Comparison of ENCODE assay signal across 1 cellular context in genomic region chr19:58386166-58386575, GRCh38.
A peak's percentile ranks its signal among the peaks of the same experiment; 100 is the strongest.
TF ChIP-seq lines count a peak whose summit lies in the region.

No MANE protein-coding gene starts in this region.

TF ChIP-seq in K562, 482 proteins besides CTCF, POLR2A, EP300 and RAD21 (continued from another document and continues in another):
- TF ChIP-seq, protein P1, sequence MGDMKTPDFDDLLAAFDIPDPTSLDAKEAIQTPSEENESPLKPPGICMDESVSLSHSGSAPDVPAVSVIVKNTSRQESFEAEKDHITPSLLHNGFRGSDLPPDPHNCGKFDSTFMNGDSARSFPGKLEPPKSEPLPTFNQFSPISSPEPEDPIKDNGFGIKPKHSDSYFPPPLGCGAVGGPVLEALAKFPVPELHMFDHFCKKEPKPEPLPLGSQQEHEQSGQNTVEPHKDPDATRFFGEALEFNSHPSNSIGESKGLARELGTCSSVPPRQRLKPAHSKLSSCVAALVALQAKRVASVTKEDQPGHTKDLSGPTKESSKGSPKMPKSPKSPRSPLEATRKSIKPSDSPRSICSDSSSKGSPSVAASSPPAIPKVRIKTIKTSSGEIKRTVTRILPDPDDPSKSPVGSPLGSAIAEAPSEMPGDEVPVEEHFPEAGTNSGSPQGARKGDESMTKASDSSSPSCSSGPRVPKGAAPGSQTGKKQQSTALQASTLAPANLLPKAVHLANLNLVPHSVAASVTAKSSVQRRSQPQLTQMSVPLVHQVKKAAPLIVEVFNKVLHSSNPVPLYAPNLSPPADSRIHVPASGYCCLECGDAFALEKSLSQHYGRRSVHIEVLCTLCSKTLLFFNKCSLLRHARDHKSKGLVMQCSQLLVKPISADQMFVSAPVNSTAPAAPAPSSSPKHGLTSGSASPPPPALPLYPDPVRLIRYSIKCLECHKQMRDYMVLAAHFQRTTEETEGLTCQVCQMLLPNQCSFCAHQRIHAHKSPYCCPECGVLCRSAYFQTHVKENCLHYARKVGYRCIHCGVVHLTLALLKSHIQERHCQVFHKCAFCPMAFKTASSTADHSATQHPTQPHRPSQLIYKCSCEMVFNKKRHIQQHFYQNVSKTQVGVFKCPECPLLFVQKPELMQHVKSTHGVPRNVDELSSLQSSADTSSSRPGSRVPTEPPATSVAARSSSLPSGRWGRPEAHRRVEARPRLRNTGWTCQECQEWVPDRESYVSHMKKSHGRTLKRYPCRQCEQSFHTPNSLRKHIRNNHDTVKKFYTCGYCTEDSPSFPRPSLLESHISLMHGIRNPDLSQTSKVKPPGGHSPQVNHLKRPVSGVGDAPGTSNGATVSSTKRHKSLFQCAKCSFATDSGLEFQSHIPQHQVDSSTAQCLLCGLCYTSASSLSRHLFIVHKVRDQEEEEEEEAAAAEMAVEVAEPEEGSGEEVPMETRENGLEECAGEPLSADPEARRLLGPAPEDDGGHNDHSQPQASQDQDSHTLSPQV (IDR thresholded peaks at IDR 0.05), result no peak; the same call in 1 of the 2 replicates
- TF ChIP-seq ZNF140 (CRISPR knock-in tag; IDR thresholded peaks at IDR 0.05), result no peak
- no peak for TF ChIP-seq ZSCAN29 (IDR thresholded peaks at IDR 0.05)
- TF ChIP-seq NFIC (IDR thresholded peaks at IDR 0.05), result no peak
- no peak for TF ChIP-seq ZNF324 (CRISPR knock-in tag; IDR thresholded peaks at IDR 0.05)
- no peak for TF ChIP-seq NELFE (IDR thresholded peaks at IDR 0.05; ENCODE audit: insufficient read depth, insufficient read length)
- no peak for TF ChIP-seq POLR2G (IDR thresholded peaks at IDR 0.05; ENCODE audit: low read depth, low read length)
- TF ChIP-seq U2AF2 (optimal IDR thresholded peaks at IDR 0.05; ENCODE audit: low read depth, low read length), result no peak
- no peak for TF ChIP-seq ZBTB5 (IDR thresholded peaks at IDR 0.05)
- TF ChIP-seq GATA2 (CRISPR knock-in tag; IDR thresholded peaks at IDR 0.05), result peak; percentile 52
- TF ChIP-seq ELF4 (CRISPR knock-in tag; IDR thresholded peaks at IDR 0.05), result no peak
- TF ChIP-seq PPARD (CRISPR knock-in tag; IDR thresholded peaks at IDR 0.05), result no peak
- TF ChIP-seq TAF1 (IDR thresholded peaks at IDR 0.05; ENCODE audit: control insufficient read depth, extremely low read depth, insufficient read depth, low read length, severe bottlenecking), result no peak
- no peak for TF ChIP-seq ERF (CRISPR knock-in tag; IDR thresholded peaks at IDR 0.05)
- TF ChIP-seq PCBP1 (IDR thresholded peaks at IDR 0.05; ENCODE audit: low read depth, low read length, poor library complexity, severe bottlenecking), result no peak
- 0 out of 2 replicates have a peak, but pooled peaks have one; percentile 76 for TF ChIP-seq ZNF12 (CRISPR knock-in tag; IDR thresholded peaks at IDR 0.05)
- TF ChIP-seq IRF1 (CRISPR knock-in tag; IDR thresholded peaks at IDR 0.05; ENCODE audit: borderline replicate concordance), result no peak
- TF ChIP-seq JUN (IDR thresholded peaks at IDR 0.05; ENCODE audit: borderline replicate concordance, low read depth, low read length), result no peak
- no peak for TF ChIP-seq JUN (CRISPR knock-in tag; IDR thresholded peaks at IDR 0.05; ENCODE audit: borderline replicate concordance)
- TF ChIP-seq ZNF282 (CRISPR knock-in tag; IDR thresholded peaks at IDR 0.05), result no peak
- TF ChIP-seq, protein P2, sequence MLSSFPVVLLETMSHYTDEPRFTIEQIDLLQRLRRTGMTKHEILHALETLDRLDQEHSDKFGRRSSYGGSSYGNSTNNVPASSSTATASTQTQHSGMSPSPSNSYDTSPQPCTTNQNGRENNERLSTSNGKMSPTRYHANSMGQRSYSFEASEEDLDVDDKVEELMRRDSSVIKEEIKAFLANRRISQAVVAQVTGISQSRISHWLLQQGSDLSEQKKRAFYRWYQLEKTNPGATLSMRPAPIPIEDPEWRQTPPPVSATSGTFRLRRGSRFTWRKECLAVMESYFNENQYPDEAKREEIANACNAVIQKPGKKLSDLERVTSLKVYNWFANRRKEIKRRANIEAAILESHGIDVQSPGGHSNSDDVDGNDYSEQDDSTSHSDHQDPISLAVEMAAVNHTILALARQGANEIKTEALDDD (IDR thresholded peaks at IDR 0.05), result no peak
- TF ChIP-seq ARID1B (IDR thresholded peaks at IDR 0.05), result no peak
- TF ChIP-seq RUNX1 (IDR thresholded peaks at IDR 0.05; ENCODE audit: low read depth), result no peak
- no peak for TF ChIP-seq HDAC2 (IDR thresholded peaks at IDR 0.05)
- no peak for TF ChIP-seq FOXK2 (conservative IDR thresholded peaks at IDR 0.05 in 1 of 2, IDR thresholded peaks at IDR 0.05 in 1 of 2; ENCODE audit: low read depth in 2 of 2)
- peak; percentile 21; the same call in 1 of the 2 replicates for TF ChIP-seq ZNF586 (CRISPR knock-in tag; conservative IDR thresholded peaks at IDR 0.05)
- TF ChIP-seq MECOM (CRISPR knock-in tag; IDR thresholded peaks at IDR 0.05), result no peak
- TF ChIP-seq, protein P3, sequence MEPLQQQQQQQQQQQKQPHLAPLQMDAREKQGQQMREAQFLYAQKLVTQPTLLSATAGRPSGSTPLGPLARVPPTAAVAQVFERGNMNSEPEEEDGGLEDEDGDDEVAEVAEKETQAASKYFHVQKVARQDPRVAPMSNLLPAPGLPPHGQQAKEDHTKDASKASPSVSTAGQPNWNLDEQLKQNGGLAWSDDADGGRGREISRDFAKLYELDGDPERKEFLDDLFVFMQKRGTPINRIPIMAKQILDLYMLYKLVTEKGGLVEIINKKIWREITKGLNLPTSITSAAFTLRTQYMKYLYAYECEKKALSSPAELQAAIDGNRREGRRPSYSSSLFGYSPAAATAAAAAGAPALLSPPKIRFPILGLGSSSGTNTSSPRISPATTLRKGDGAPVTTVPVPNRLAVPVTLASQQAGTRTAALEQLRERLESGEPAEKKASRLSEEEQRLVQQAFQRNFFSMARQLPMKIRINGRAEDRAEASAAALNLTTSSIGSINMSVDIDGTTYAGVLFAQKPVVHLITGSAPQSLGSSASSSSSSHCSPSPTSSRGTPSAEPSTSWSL (CRISPR knock-in tag; IDR thresholded peaks at IDR 0.05; ENCODE audit: borderline replicate concordance), result no peak
- TF ChIP-seq, protein P4, sequence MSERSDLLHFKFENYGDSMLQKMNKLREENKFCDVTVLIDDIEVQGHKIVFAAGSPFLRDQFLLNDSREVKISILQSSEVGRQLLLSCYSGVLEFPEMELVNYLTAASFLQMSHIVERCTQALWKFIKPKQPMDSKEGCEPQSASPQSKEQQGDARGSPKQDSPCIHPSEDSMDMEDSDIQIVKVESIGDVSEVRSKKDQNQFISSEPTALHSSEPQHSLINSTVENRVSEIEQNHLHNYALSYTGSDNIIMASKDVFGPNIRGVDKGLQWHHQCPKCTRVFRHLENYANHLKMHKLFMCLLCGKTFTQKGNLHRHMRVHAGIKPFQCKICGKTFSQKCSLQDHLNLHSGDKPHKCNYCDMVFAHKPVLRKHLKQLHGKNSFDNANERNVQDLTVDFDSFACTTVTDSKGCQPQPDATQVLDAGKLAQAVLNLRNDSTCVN (CRISPR knock-in tag; IDR thresholded peaks at IDR 0.05), result no peak
- TF ChIP-seq SMARCA4 (IDR thresholded peaks at IDR 0.05), result no peak
- no peak; the same call in 1 of the 2 replicates for TF ChIP-seq ZKSCAN1 (IDR thresholded peaks at IDR 0.05; ENCODE audit: low read depth, low read length)
- TF ChIP-seq, protein P5, sequence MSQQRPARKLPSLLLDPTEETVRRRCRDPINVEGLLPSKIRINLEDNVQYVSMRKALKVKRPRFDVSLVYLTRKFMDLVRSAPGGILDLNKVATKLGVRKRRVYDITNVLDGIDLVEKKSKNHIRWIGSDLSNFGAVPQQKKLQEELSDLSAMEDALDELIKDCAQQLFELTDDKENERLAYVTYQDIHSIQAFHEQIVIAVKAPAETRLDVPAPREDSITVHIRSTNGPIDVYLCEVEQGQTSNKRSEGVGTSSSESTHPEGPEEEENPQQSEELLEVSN (IDR thresholded peaks at IDR 0.05; ENCODE audit: borderline replicate concordance in 1 of 2, extremely low read depth in 1 of 2, insufficient read depth in 1 of 2, insufficient read length in 1 of 2, low read depth in 1 of 2, low read length in 1 of 2, poor library complexity in 1 of 2, severe bottlenecking in 1 of 2), result no peak
- TF ChIP-seq NR1H2 (CRISPR knock-in tag; IDR thresholded peaks at IDR 0.05), result peak; percentile 97; the same call in 1 of the 2 replicates
- no peak for TF ChIP-seq CBX1 (IDR thresholded peaks at IDR 0.05; ENCODE audit: low read depth)
- TF ChIP-seq RNF2 (IDR thresholded peaks at IDR 0.05), result no peak
- TF ChIP-seq SETDB1 (IDR thresholded peaks at IDR 0.05; ENCODE audit: low read length), result no peak
- TF ChIP-seq ZNF507 (tag; conservative IDR thresholded peaks at IDR 0.05), result no peak
- no peak for TF ChIP-seq NFATC3 (IDR thresholded peaks at IDR 0.05)
- no peak for TF ChIP-seq XRCC4 (IDR thresholded peaks at IDR 0.05; ENCODE audit: extremely low read depth, insufficient read depth, insufficient read length)
- TF ChIP-seq ZNF551 (CRISPR knock-in tag; IDR thresholded peaks at IDR 0.05), result no peak
- no peak for TF ChIP-seq SIX5 (IDR thresholded peaks at IDR 0.05; ENCODE audit: borderline replicate concordance in 1 of 2, insufficient read depth in 1 of 2, low read depth in 1 of 2, low read length in 2 of 2)
- TF ChIP-seq ZBTB8A (IDR thresholded peaks at IDR 0.05; ENCODE audit: partially characterized antibody), result no peak
- TF ChIP-seq HINFP (tag; conservative IDR thresholded peaks at IDR 0.05; ENCODE audit: low read depth), result no peak
- no peak for TF ChIP-seq ZNF354B (CRISPR knock-in tag; IDR thresholded peaks at IDR 0.05)
- no peak for TF ChIP-seq THRA (IDR thresholded peaks at IDR 0.05)
- TF ChIP-seq KDM5B (IDR thresholded peaks at IDR 0.05; ENCODE audit: insufficient replicate concordance, low read depth, low read length), result peak; percentile 10
- TF ChIP-seq NFE2 (IDR thresholded peaks at IDR 0.05; ENCODE audit: low read depth), result no peak
- no peak for TF ChIP-seq ADNP (tag; IDR thresholded peaks at IDR 0.05)
- 0 out of 2 replicates have a peak, but pooled peaks have one; percentile 51 for TF ChIP-seq ZNF347 (CRISPR knock-in tag; IDR thresholded peaks at IDR 0.05; ENCODE audit: low read depth)
- 0 out of 2 replicates have a peak, but pooled peaks have one; percentile 84 for TF ChIP-seq SRSF3 (IDR thresholded peaks at IDR 0.05; ENCODE audit: insufficient read depth, low read length)
- TF ChIP-seq, protein P6, sequence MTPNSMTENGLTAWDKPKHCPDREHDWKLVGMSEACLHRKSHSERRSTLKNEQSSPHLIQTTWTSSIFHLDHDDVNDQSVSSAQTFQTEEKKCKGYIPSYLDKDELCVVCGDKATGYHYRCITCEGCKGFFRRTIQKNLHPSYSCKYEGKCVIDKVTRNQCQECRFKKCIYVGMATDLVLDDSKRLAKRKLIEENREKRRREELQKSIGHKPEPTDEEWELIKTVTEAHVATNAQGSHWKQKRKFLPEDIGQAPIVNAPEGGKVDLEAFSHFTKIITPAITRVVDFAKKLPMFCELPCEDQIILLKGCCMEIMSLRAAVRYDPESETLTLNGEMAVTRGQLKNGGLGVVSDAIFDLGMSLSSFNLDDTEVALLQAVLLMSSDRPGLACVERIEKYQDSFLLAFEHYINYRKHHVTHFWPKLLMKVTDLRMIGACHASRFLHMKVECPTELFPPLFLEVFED (CRISPR knock-in tag; conservative IDR thresholded peaks at IDR 0.05), result no peak
